ENCODE assay signal across 28 cellular contexts in genomic region chr10:73734796-73735305, GRCh38.
"Had no signal": no experiment of that assay in that cellular context is flagged by ENCODE, and none has a peak within 500 bp of the region (broad histone marks: within the 10 kb centered on the region; RNA-seq: fewer than 3 reads in every experiment).

No MANE protein-coding gene starts in this region.

- H3K27me3 ChIP-seq: ascending aorta, breast epithelium, cardiac muscle cell, colonic mucosa, esophagus squamous epithelium had no signal

- H3K9me3 Mint-ChIP-seq: activated B cell treated with CpG ODN at 0.5 μM for 24 hours; activated CD4-positive, alpha-beta memory T cell treated with anti-CD3 and anti-CD28 coated beads for 36 hours; activated naive CD4-positive, alpha-beta T cell treated with anti-CD3 and anti-CD28 coated beads, Interleukin-2, amount 10 ng/mL, durations not matched to agents 7 days and 5 days; activated naive CD4-positive, alpha-beta T cell treated with anti-CD3 and anti-CD28 coated beads, Interleukin-2, amount 50 U/mL, for 72 hours; activated naive CD8-positive, alpha-beta T cell treated with anti-CD3 and anti-CD28 coated beads, Interleukin-2, amount 10 ng/mL, durations not matched to agents 7 days and 5 days; activated T-cell treated with anti-CD3 and anti-CD28 coated beads, Interleukin-2, amount 50 U/mL, for 24 hours; activated T-cell treated with anti-CD3 and anti-CD28 coated beads, Interleukin-2, amount 50 U/mL, for 72 hours; T-helper 2 cell treated with Interferon-gamma antibody and Interleukin-4, amounts not matched to agents 5 μg/mL and 100 μg/mL, for 36 hours had no signal

- H3K4me3 Mint-ChIP-seq: activated B cell treated with CpG ODN at 0.5 μM for 24 hours; activated CD4-positive, alpha-beta memory T cell treated with anti-CD3 and anti-CD28 coated beads for 36 hours; activated CD8-positive, alpha-beta T cell treated with anti-CD3 and anti-CD28 coated beads, Interleukin-2, amount 10 ng/mL, durations not matched to agents 7 days and 5 days; activated naive CD4-positive, alpha-beta T cell treated with anti-CD3 and anti-CD28 coated beads, Interleukin-2, amount 10 ng/mL, durations not matched to agents 7 days and 5 days; activated naive CD8-positive, alpha-beta T cell treated with anti-CD3 and anti-CD28 coated beads, Interleukin-2, amount 10 ng/mL, durations not matched to agents 7 days and 5 days; activated T-cell treated with anti-CD3 and anti-CD28 coated beads, Interleukin-2, amount 50 U/mL, for 24 hours; activated T-cell treated with anti-CD3 and anti-CD28 coated beads, Interleukin-2, amount 50 U/mL, for 72 hours; T-helper 17 cell; T-helper 2 cell treated with Interferon-gamma antibody and Interleukin-4, amounts not matched to agents 5 μg/mL and 100 μg/mL, for 36 hours had no signal

- H3K27ac Mint-ChIP-seq: activated B cell treated with CpG ODN at 0.5 μM for 24 hours; activated CD4-positive, alpha-beta memory T cell treated with anti-CD3 and anti-CD28 coated beads for 36 hours; activated CD8-positive, alpha-beta T cell treated with anti-CD3 and anti-CD28 coated beads, Interleukin-2, amount 10 ng/mL, durations not matched to agents 7 days and 5 days; activated naive CD4-positive, alpha-beta T cell treated with anti-CD3 and anti-CD28 coated beads, Interleukin-2, amount 10 ng/mL, durations not matched to agents 7 days and 5 days; activated naive CD8-positive, alpha-beta T cell treated with anti-CD3 and anti-CD28 coated beads, Interleukin-2, amount 10 ng/mL, durations not matched to agents 7 days and 5 days; activated T-cell treated with anti-CD3 and anti-CD28 coated beads, Interleukin-2, amount 50 U/mL, for 24 hours; activated T-cell treated with anti-CD3 and anti-CD28 coated beads, Interleukin-2, amount 50 U/mL, for 72 hours; T-helper 17 cell; T-helper 2 cell treated with Interferon-gamma antibody and Interleukin-4, amounts not matched to agents 5 μg/mL and 100 μg/mL, for 36 hours had no signal

- H3K27ac ChIP-seq: ascending aorta, breast epithelium, cardiac muscle cell, colonic mucosa, epithelial cell of prostate, esophagus squamous epithelium, WERI-Rb-1 had no signal

- H3K27me3 Mint-ChIP-seq: activated B cell treated with CpG ODN at 0.5 μM for 24 hours; activated CD4-positive, alpha-beta memory T cell treated with anti-CD3 and anti-CD28 coated beads for 36 hours; activated naive CD8-positive, alpha-beta T cell treated with anti-CD3 and anti-CD28 coated beads, Interleukin-2, amount 10 ng/mL, durations not matched to agents 7 days and 5 days; activated T-cell treated with anti-CD3 and anti-CD28 coated beads, Interleukin-2, amount 50 U/mL, for 24 hours; T-helper 17 cell had no signal

- DNase-seq: activated B cell treated with CpG ODN at 0.5 μM for 24 hours; activated CD4-positive, alpha-beta memory T cell treated with anti-CD3 and anti-CD28 coated beads for 36 hours; activated CD4-positive, alpha-beta T cell treated with anti-CD3 and anti-CD28 coated beads for 48 hours; activated CD8-positive, alpha-beta memory T cell treated with anti-CD3 and anti-CD28 coated beads, Interleukin-2, amount 50 U/mL, for 48 hours; activated CD8-positive, alpha-beta T cell treated with anti-CD3 and anti-CD28 coated beads, Interleukin-2, amount 10 ng/mL, durations not matched to agents 7 days and 5 days; activated gamma-delta T cell; activated naive CD4-positive, alpha-beta T cell; activated naive CD4-positive, alpha-beta T cell treated with anti-CD3 and anti-CD28 coated beads, Interleukin-2, amount 10 ng/mL, durations not matched to agents 7 days and 5 days; activated naive CD8-positive, alpha-beta T cell treated with anti-CD3 and anti-CD28 coated beads, Interleukin-2, amount 10 ng/mL, durations not matched to agents 7 days and 5 days; activated T-cell treated with anti-CD3 and anti-CD28 coated beads for 4 hours; activated T-cell treated with anti-CD3 and anti-CD28 coated beads, Interleukin-2, amount 50 U/mL, for 24 hours; activated T-cell treated with anti-CD3 and anti-CD28 coated beads, Interleukin-2, amount 50 U/mL, for 72 hours; central memory CD4-positive, alpha-beta T cell; cerebellar nuclear complex; colonic mucosa; effector CD8-positive, alpha-beta T cell; esophagus squamous epithelium; foreskin melanocyte; T-helper 1 cell; T-helper 17 cell; T1000; WERI-Rb-1 had no signal

- H3K9me3 ChIP-seq: ascending aorta, breast epithelium, colonic mucosa, esophagus squamous epithelium had no signal

- H3K36me3 ChIP-seq: breast epithelium, cardiac muscle cell, colonic mucosa had no signal

- H3K4me3 ChIP-seq: ascending aorta, breast epithelium, cardiac muscle cell, colonic mucosa, esophagus squamous epithelium had no signal
